Comparison of ENCODE assay signal across 11 cellular contexts in genomic region chr2:42929577-42929984, GRCh38.
DNase-seq lines count a peak whose midpoint lies in the region; ATAC-seq, FAIRE-seq and TF ChIP-seq lines count a peak whose summit lies in the region.
"Had no signal": no experiment of that assay in that cellular context is flagged by ENCODE, and none has a peak within 500 bp of the region (broad histone marks: within the 10 kb centered on the region; RNA-seq: fewer than 3 reads in every experiment).

No MANE protein-coding gene starts in this region.

- H2AFZ ChIP-seq in mammary epithelial cell (ENCODE audit: low read depth, low read length): peak overlapping the region; percentile 19

- H3K79me2 ChIP-seq in mammary epithelial cell (ENCODE audit: insufficient read depth, low read length): no peaks in the 10 kb centered on the region

- H3K9ac ChIP-seq in mammary epithelial cell (ENCODE audit: insufficient read depth, low read length): no peak overlapping the region

- no peak for ATAC-seq in lower lobe of right lung
- ATAC-seq: natural killer cell treated with Interleukin-12 subunit alpha and Interleukin-12 subunit beta and Interleukin-15 and Interleukin-18, amount 100 ng/mL, for 72 hours had no signal

- no peaks in the 10 kb centered on the region for H3K36me3 ChIP-seq in HEK293 (ENCODE audit: control insufficient read depth in 2 of 2, insufficient read depth in 1 of 2, low read length in 2 of 2)
- H3K36me3 ChIP-seq in mammary epithelial cell (ENCODE audit: insufficient read depth, low read length): no peaks in the 10 kb centered on the region
- H3K36me3 ChIP-seq in lower lobe of right lung: no peaks in the 10 kb centered on the region
- no peaks in the 10 kb centered on the region for H3K36me3 ChIP-seq in small intestine (ENCODE audit: control insufficient read depth in 2 of 2, insufficient read depth in 2 of 2, low read length in 2 of 2)

- no TSS peak for BruUV-seq in mammary epithelial cell (replicated peaks; lab: Mats Ljungman, UMichigan)

- TF ChIP-seq CTCF in HEK293 (tag by site-specific recombination; IDR thresholded peaks at IDR 0.05) (no peak), mammary epithelial cell (conservative IDR thresholded peaks at IDR 0.05 in 1 of 2, IDR thresholded peaks at IDR 0.05 in 1 of 2; ENCODE audit: extremely low read depth in 1 of 2, insufficient read depth in 1 of 2, low read depth in 1 of 2, low read length in 2 of 2) (no peak), lower lobe of right lung (IDR thresholded peaks at IDR 0.05) (no peak)

- dilution Hi-C loops in mammary epithelial cell (cut with HindIII; ENCODE audit: low sequenced_read_pairs): loop anchor here (5.0 kb wide), 1 partner anchor 183 kb away; no protein-coding TSS in a partner anchor

- H3K27ac ChIP-seq in HEK293 (ENCODE audit: extremely low read depth, low read depth, low read length) (no peak overlapping the region; the same call in 1 of the 2 replicates), mammary epithelial cell (ENCODE audit: insufficient read depth, low read depth, low read length) (no peak overlapping the region), lower lobe of right lung (peak overlapping the region; percentile 79), small intestine (ENCODE audit: low read depth in 1 of 2, low read length in 1 of 2) (peak overlapping the region; percentile 63 to 90)

- no peak overlapping the region for H3K4me2 ChIP-seq in mammary epithelial cell (ENCODE audit: insufficient read depth, low read depth, low read length)

- no peak overlapping the region for H3K4me3 ChIP-seq in HEK293 (ENCODE audit: low read depth, low read length)
- no peak overlapping the region for H3K4me3 ChIP-seq in mammary epithelial cell (replicated peaks in 1 of 3; ENCODE audit: insufficient read depth in 1 of 3, low read depth in 2 of 3, low read length in 3 of 3)
- no peak overlapping the region for H3K4me3 ChIP-seq in lower lobe of right lung
- no peak overlapping the region for H3K4me3 ChIP-seq in small intestine (ENCODE audit: low read depth in 1 of 2, low read length in 2 of 2)

- FAIRE-seq in small intestine (lab: Jason Lieb, UNC): no peak

- intact Hi-C loops in mammary epithelial cell (cut with micrococcal nuclease): no loop called here
- intact Hi-C loops in lower lobe of right lung (cut with DNase I): no loop called here

- WGBS in mammary epithelial cell (ENCODE audit: low coverage, missing lambda C conversion rate): 90% methylated on average over 4 of the region's 4 CpGs
- 77 to 86% (median 81%) methylated on average over 4 of the region's 4 CpGs for WGBS in small intestine, 3 donors

- H3K4me1 ChIP-seq in HEK293 (ENCODE audit: control insufficient read depth, insufficient read depth, low read length): peaks cover 6% of the 10 kb centered on the region
- peaks cover 37% of the 10 kb centered on the region for H3K4me1 ChIP-seq in mammary epithelial cell (ENCODE audit: insufficient read depth, low read length)
- H3K4me1 ChIP-seq in lower lobe of right lung: peaks cover 94% of the 10 kb centered on the region
- peaks cover 20 to 23% of the 10 kb centered on the region in 2 donors for H3K4me1 ChIP-seq in small intestine (ENCODE audit: control insufficient read depth in 2 of 2, insufficient read depth in 1 of 2, low read depth in 1 of 2, low read length in 1 of 2)

- DNase-seq in mammary epithelial cell (no peak), lower lobe of right lung (no peak), small intestine (no peak), DMS79 (lab: John Stamatoyannopoulos, UW) (no peak), T-helper 1 cell (no peak), cerebellum (ENCODE audit: low spot score) (no peak)
- no peak for DNase-seq in effector CD8-positive, alpha-beta T cell (lab: John Stamatoyannopoulos, UW)
- DNase-seq: central memory CD4-positive, alpha-beta T cell; T1000 had no signal

- H4K20me1 ChIP-seq in mammary epithelial cell (ENCODE audit: insufficient read depth, low read length): no peaks in the 10 kb centered on the region

- CTCF ChIA-PET in HEK293 (lab: Yijun Ruan, JAX): interaction anchor here (0.5 to 4.5 kb wide), 13 partner anchors 8 to 463 kb away, joined by 3 to 22 read pairs (median 3); no protein-coding TSS in a partner anchor
- CTCF ChIA-PET in mammary epithelial cell (lab: Charles Lee; ENCODE audit: low non-redundant PET): interaction anchor here (0.7 kb wide), 2 partner anchors 291 to 298 kb away, joined by 3 to 5 read pairs; no protein-coding TSS in a partner anchor

- POLR2A ChIA-PET in HEK293 (lab: Yijun Ruan, JAX): no interaction called here

- H3K27me3 ChIP-seq in mammary epithelial cell (ENCODE audit: insufficient read depth, low read length) (no peaks in the 10 kb centered on the region), lower lobe of right lung (ENCODE audit: low read depth) (no peaks in the 10 kb centered on the region), small intestine (ENCODE audit: control insufficient read depth in 2 of 2, insufficient read depth in 2 of 2, low read length in 2 of 2) (no peaks in the 10 kb centered on the region)

- in situ Hi-C loops in mammary epithelial cell (cut with MboI; ENCODE audit: low sequenced_read_pairs in 2 of 2): no loop called here

- H3K9me3 ChIP-seq in HEK293 (ENCODE audit: control insufficient read depth, insufficient read depth, low read depth, low read length): no peaks in the 10 kb centered on the region
- H3K9me3 ChIP-seq in mammary epithelial cell (replicated peaks; ENCODE audit: insufficient read depth, low read length): no peaks in the 10 kb centered on the region
- H3K9me3 ChIP-seq in lower lobe of right lung: no peaks in the 10 kb centered on the region
- H3K9me3 ChIP-seq in small intestine (ENCODE audit: control insufficient read depth, low read depth): no peaks in the 10 kb centered on the region

TF ChIP-seq in HEK293, 187 proteins besides CTCF, POLR2A, EP300 and RAD21:
- TF ChIP-seq ZNF354C (tag by site-specific recombination; IDR thresholded peaks at IDR 0.05; ENCODE audit: borderline replicate concordance, low read depth): no peak
- TF ChIP-seq PBX3 (CRISPR knock-in tag; IDR thresholded peaks at IDR 0.05): 0 out of 2 replicates have a peak, but pooled peaks have one; percentile 21

Comparison
In these comparisons a context has a peak if more than half of its experiments do, and no peak if none do; other contexts are left out.
1. H3K27ac ChIP-seq: peak in lower lobe of right lung (single experiment) and small intestine (2 of 2); none in HEK293 (single experiment) and mammary epithelial cell (single experiment).